14 cellular contexts compared by ENCODE assay signal in the genomic region with DNA sequence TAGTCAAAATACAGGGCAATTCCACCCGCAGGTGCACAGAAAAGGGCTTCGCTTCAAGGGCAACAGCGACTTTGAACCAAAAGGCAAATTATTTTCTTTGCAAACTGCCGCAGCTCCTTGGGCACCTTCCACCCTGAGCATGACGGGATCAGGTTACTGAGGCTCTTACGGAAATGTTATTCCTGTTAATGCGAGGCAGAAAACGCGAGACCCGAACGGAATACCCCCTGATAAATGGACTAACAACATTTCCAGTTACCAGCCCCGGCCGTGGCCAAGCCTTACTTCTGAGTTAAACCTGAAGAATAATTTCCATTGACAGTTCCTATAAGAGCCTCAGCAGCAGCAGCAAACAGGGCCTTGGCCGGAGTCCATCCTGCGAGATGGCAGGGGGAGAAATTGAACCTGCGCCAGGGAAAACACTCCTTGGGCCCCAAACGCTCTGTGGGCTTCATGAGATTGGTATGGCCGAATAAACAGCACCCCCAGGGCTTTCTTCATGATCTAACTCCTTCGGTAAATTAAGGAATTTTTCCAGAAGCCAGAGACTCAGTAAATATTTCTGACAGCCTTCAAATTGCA.
DNase-seq lines count a peak whose midpoint lies in the region; ATAC-seq, FAIRE-seq and TF ChIP-seq lines count a peak whose summit lies in the region.
"Had no signal": no experiment of that assay in that cellular context is flagged by ENCODE, and none has a peak within 500 bp of the region (broad histone marks: within the 10 kb centered on the region; RNA-seq: fewer than 3 reads in every experiment).

No MANE protein-coding gene starts in this region.

- DNase-seq in EL (peak; percentile 27), NCI-H446 (lab: John Stamatoyannopoulos, UW) (peak; percentile 13 to 24), endothelial cell of umbilical vein (ENCODE audit: low read depth, low spot score) (peak; percentile 69), gastrocnemius medialis (no peak), NCI-H774 (lab: John Stamatoyannopoulos, UW) (no peak), T-cell (no peak)
- no peak for DNase-seq in stimulated activated CD4-positive, alpha-beta T cell treated with anti-CD3 and anti-CD28 coated beads, Interleukin-12 subunit alpha, Interleukin-12 subunit beta, amount 100 ng/mL, for 4 hours
- DNase-seq in activated naive CD4-positive, alpha-beta T cell (lab: John Stamatoyannopoulos, UW), result no peak
- DNase-seq: activated CD4-positive, alpha-beta T cell treated with anti-CD3 and anti-CD28 coated beads, Interleukin-2, amount 50 U/mL, for 48 hours; activated naive CD4-positive, alpha-beta T cell treated with anti-CD3 and anti-CD28 coated beads, Interleukin-2, amount 10 ng/mL, durations not matched to agents 7 days and 5 days; CD4-positive, alpha-beta T cell; effector memory CD8-positive, alpha-beta T cell; H9; KG1 had no signal

- H3K27me3 ChIP-seq in endothelial cell of umbilical vein (ENCODE audit: control insufficient read depth in 2 of 2, insufficient read depth in 2 of 2, low read length in 2 of 2), result no peaks in the 10 kb centered on the region
- H3K27me3 ChIP-seq in gastrocnemius medialis, result no peaks in the 10 kb centered on the region

- H3K36me3 ChIP-seq in endothelial cell of umbilical vein (ENCODE audit: control insufficient read depth in 2 of 2, extremely low read depth in 1 of 2, insufficient read depth in 2 of 2, low read length in 2 of 2), result no peaks in the 10 kb centered on the region
- no peaks in the 10 kb centered on the region for H3K36me3 ChIP-seq in gastrocnemius medialis

- BruUV-seq in endothelial cell of umbilical vein (replicated peaks; lab: Mats Ljungman, UMichigan), result no TSS peak

- peaks cover 8% of the 10 kb centered on the region for H3K4me1 ChIP-seq in endothelial cell of umbilical vein (ENCODE audit: control insufficient read depth, extremely low read depth, insufficient read depth, low read length)
- H3K4me1 ChIP-seq in gastrocnemius medialis, result peaks cover 5 to 15% of the 10 kb centered on the region in 2 donors

- H3K4me3 Mint-ChIP-seq in T-cell, result no peak overlapping the region
- H3K4me3 Mint-ChIP-seq: activated naive CD4-positive, alpha-beta T cell treated with anti-CD3 and anti-CD28 coated beads, Interleukin-2, amount 10 ng/mL, durations not matched to agents 7 days and 5 days; CD4-positive, alpha-beta T cell; effector memory CD8-positive, alpha-beta T cell; H9 had no signal

- FAIRE-seq in endothelial cell of umbilical vein (lab: Jason Lieb, UNC), result peak; percentile 84

- no peak overlapping the region for H3K27ac ChIP-seq in endothelial cell of umbilical vein (ENCODE audit: insufficient read depth, low read depth, low read length)
- peak overlapping the region in 1 of 4 donors; percentile 12 for H3K27ac ChIP-seq in gastrocnemius medialis

- H3K27ac Mint-ChIP-seq in T-cell, result no peak overlapping the region
- H3K27ac Mint-ChIP-seq: activated naive CD4-positive, alpha-beta T cell treated with anti-CD3 and anti-CD28 coated beads, Interleukin-2, amount 10 ng/mL, durations not matched to agents 7 days and 5 days; CD4-positive, alpha-beta T cell; effector memory CD8-positive, alpha-beta T cell had no signal

- H3K79me2 ChIP-seq in endothelial cell of umbilical vein (ENCODE audit: control insufficient read depth, insufficient read depth, low read length), result no peaks in the 10 kb centered on the region

- no peaks in the 10 kb centered on the region for H3K9me1 ChIP-seq in endothelial cell of umbilical vein (replicated peaks; ENCODE audit: control insufficient read depth, extremely low read depth, insufficient read depth, low read length)

- TF ChIP-seq POLR2A in endothelial cell of umbilical vein (IDR thresholded peaks at IDR 0.05; ENCODE audit: low read depth, low read length), result no peak
- TF ChIP-seq POLR2A in gastrocnemius medialis (IDR thresholded peaks at IDR 0.05), result no peak

- TF ChIP-seq CTCF in endothelial cell of umbilical vein (IDR thresholded peaks at IDR 0.05; ENCODE audit: extremely low read depth in 1 of 2, insufficient read depth in 1 of 2, low read depth in 1 of 2, low read length in 2 of 2) (no peak), gastrocnemius medialis (IDR thresholded peaks at IDR 0.05 in 4 of 5, conservative IDR thresholded peaks at IDR 0.05 in 1 of 5) (no peak)

- H3K4me1 Mint-ChIP-seq in T-cell, result no peaks in the 10 kb centered on the region
- H3K4me1 Mint-ChIP-seq: activated naive CD4-positive, alpha-beta T cell treated with anti-CD3 and anti-CD28 coated beads, Interleukin-2, amount 10 ng/mL, durations not matched to agents 7 days and 5 days had no signal

- in situ Hi-C loops in gastrocnemius medialis (cut with MboI; ENCODE audit: low sequenced_read_pairs in 4 of 4), result no loop called here

- no peaks in the 10 kb centered on the region for H4K20me1 ChIP-seq in endothelial cell of umbilical vein (replicated peaks; ENCODE audit: control insufficient read depth, extremely low read depth, insufficient read depth, low read length)

- dilution Hi-C loops in endothelial cell of umbilical vein (cut with MboI; ENCODE audit: extremely low pct_ligation_motif_present, low sequenced_read_pairs), result no loop called here

- no peaks in the 10 kb centered on the region for H3K9me3 Mint-ChIP-seq in T-cell
- H3K9me3 Mint-ChIP-seq: activated naive CD4-positive, alpha-beta T cell treated with anti-CD3 and anti-CD28 coated beads, Interleukin-2, amount 10 ng/mL, durations not matched to agents 7 days and 5 days; CD4-positive, alpha-beta T cell; effector memory CD8-positive, alpha-beta T cell; H9 had no signal

- intact Hi-C loops in endothelial cell of umbilical vein (cut with micrococcal nuclease) (no loop called here), gastrocnemius medialis (cut with DNase I; ENCODE audit: low total_unique reads) (loop anchor here (1.0 kb wide), 1 partner anchor 23 kb away; no protein-coding TSS in a partner anchor)

- H3K4me2 ChIP-seq in endothelial cell of umbilical vein (ENCODE audit: insufficient read depth, low read length), result peak overlapping the region; percentile 16

- ATAC-seq in gastrocnemius medialis, result peak in 1 of 2 donors; percentile 27
- ATAC-seq in T-cell (replicated peaks in 1 of 4), result no peak
- ATAC-seq: effector memory CD8-positive, alpha-beta T cell had no signal

- no peak overlapping the region for H3K9ac ChIP-seq in endothelial cell of umbilical vein (replicated peaks; ENCODE audit: extremely low read depth, insufficient read depth, low read length)

- POLR2A ChIA-PET in endothelial cell of umbilical vein (lab: Charles Lee) (no interaction called here), T-cell (lab: Charles Lee) (no interaction called here)

- no peaks in the 10 kb centered on the region for H3K27me3 Mint-ChIP-seq in T-cell

- H3K4me3 ChIP-seq in endothelial cell of umbilical vein (replicated peaks in 1 of 3; ENCODE audit: insufficient read depth in 1 of 3, low read depth in 1 of 3, low read length in 3 of 3) (no peak overlapping the region), gastrocnemius medialis (peak overlapping the region; percentile 17 to 44 (median 28))

- CTCF ChIA-PET in endothelial cell of umbilical vein (lab: Charles Lee), result interaction anchor here (0.8 to 1.3 kb wide), 2 partner anchors 134 to 200 kb away, joined by 3 to 4 read pairs; no protein-coding TSS in a partner anchor
- CTCF ChIA-PET in T-cell (lab: Charles Lee), result interaction anchor here in 1 of 2 donors (0.6 kb wide), 1 partner anchor 526 kb away, joined by 3 read pairs; no protein-coding TSS in a partner anchor

- peak overlapping the region; percentile 65 for H2AFZ ChIP-seq in endothelial cell of umbilical vein (ENCODE audit: low read depth, low read length)

- H3K36me3 Mint-ChIP-seq in T-cell, result no peaks in the 10 kb centered on the region
- H3K36me3 Mint-ChIP-seq: activated naive CD4-positive, alpha-beta T cell treated with anti-CD3 and anti-CD28 coated beads, Interleukin-2, amount 10 ng/mL, durations not matched to agents 7 days and 5 days had no signal

- H3K9me3 ChIP-seq in endothelial cell of umbilical vein (replicated peaks; ENCODE audit: control insufficient read depth, insufficient read depth, low read length) (no peaks in the 10 kb centered on the region), gastrocnemius medialis (no peaks in the 10 kb centered on the region)

TF ChIP-seq in endothelial cell of umbilical vein, 7 proteins besides CTCF, POLR2A, EP300 and RAD21:
- TF ChIP-seq EZH2 (IDR thresholded peaks at IDR 0.05; ENCODE audit: borderline replicate concordance, low read depth, low read length, severe bottlenecking), result no peak
- TF ChIP-seq, protein P1, sequence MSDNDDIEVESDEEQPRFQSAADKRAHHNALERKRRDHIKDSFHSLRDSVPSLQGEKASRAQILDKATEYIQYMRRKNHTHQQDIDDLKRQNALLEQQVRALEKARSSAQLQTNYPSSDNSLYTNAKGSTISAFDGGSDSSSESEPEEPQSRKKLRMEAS (IDR thresholded peaks at IDR 0.05; ENCODE audit: insufficient read depth, insufficient read length), result no peak
- no peak for TF ChIP-seq FOS (IDR thresholded peaks at IDR 0.05; ENCODE audit: borderline replicate concordance, insufficient read depth, low read length)
- no peak for TF ChIP-seq POLR2AphosphoS5 (IDR thresholded peaks at IDR 0.05; ENCODE audit: insufficient read depth, low read depth, low read length)
- TF ChIP-seq JUN (IDR thresholded peaks at IDR 0.05; ENCODE audit: borderline replicate concordance, insufficient read depth, insufficient read length, low read depth), result no peak
- no peak for TF ChIP-seq GATA2 (IDR thresholded peaks at IDR 0.05; ENCODE audit: insufficient read depth, insufficient read length, low read depth, low read length)
- no peak for TF ChIP-seq MYC (IDR thresholded peaks at IDR 0.05; ENCODE audit: low read depth, low read length)

Comparison
In these comparisons a context has a peak if more than half of its experiments do, and no peak if none do; other contexts are left out.
1. DNase-seq: peak in EL (single experiment), NCI-H446 (2 of 2) and endothelial cell of umbilical vein (single experiment); none in gastrocnemius medialis (0 of 2), stimulated activated CD4-positive, alpha-beta T cell treated with anti-CD3 and anti-CD28 coated beads, Interleukin-12 subunit alpha, Interleukin-12 subunit beta, amount 100 ng/mL, for 4 hours (single experiment), NCI-H774 (single experiment), T-cell (0 of 34) and activated naive CD4-positive, alpha-beta T cell (0 of 4).
2. H3K4me3 ChIP-seq: peak in gastrocnemius medialis (4 of 4); none in endothelial cell of umbilical vein (0 of 3).